Comparison of ENCODE assay signal across 22 cellular contexts in genomic region chr4:87856816-87857215, GRCh38. TPM values are rescaled to one million over a fixed set of nuclear protein-coding genes. Genes with fewer than 3 reads are reported as not detected.
A peak's percentile ranks its signal among the peaks of the same experiment; 100 is the strongest.
DNase-seq lines count a peak whose midpoint lies in the region; ATAC-seq, FAIRE-seq and TF ChIP-seq lines count a peak whose summit lies in the region.
"Had no signal": no experiment of that assay in that cellular context is flagged by ENCODE, and none has a peak within 500 bp of the region (broad histone marks: within the 10 kb centered on the region; RNA-seq: fewer than 3 reads in every experiment).

No MANE protein-coding gene starts in this region.

- in situ Hi-C loops in Caki2 (cut with HindIII; ENCODE audit: low pct_unique_long_range_greater_than_20kb, low sequenced_read_pairs) (no loop called here), HepG2 (cut with HindIII; ENCODE audit: extremely low pct_ligation_motif_present, low pct_unique_long_range_greater_than_20kb) (loop anchor here (5.0 to 10.0 kb wide), 2 partner anchors 120 to 358 kb away; partner anchors contain the start of gene SPP1)

- peaks cover 29% of the 10 kb centered on the region for H3K4me1 ChIP-seq in HUES48 (ENCODE audit: control insufficient read depth, insufficient read depth, low read length)
- H3K4me1 ChIP-seq in HepG2 (ENCODE audit: insufficient read depth, low read length), result peaks cover 64% of the 10 kb centered on the region
- peaks cover 0 to 16% (median 4%) of the 10 kb centered on the region in 6 donors for H3K4me1 ChIP-seq in spleen
- H3K4me1 ChIP-seq in ovary (ENCODE audit: insufficient read depth), result no peaks in the 10 kb centered on the region
- H3K4me1 ChIP-seq: SJSA1 had no signal

- intact Hi-C loops in HepG2 (cut with micrococcal nuclease; ENCODE audit: unreplicated experiment) (loop anchor here (10.0 kb wide), 1 partner anchor 658 kb away; no protein-coding TSS in a partner anchor), spleen (cut with DNase I; ENCODE audit: low total_unique reads) (no loop called here), ovary (cut with DNase I) (loop anchor here in 2 of 4 donors (5.0 to 10.0 kb wide), 3 partner anchors 115 to 358 kb away; no protein-coding TSS in a partner anchor)

- no peaks in the 10 kb centered on the region for H3K9me3 ChIP-seq in HUES48 (ENCODE audit: control insufficient read depth, insufficient read depth, low read length)
- no peaks in the 10 kb centered on the region for H3K9me3 ChIP-seq in HepG2 (ENCODE audit: low read length)
- no peaks in the 10 kb centered on the region for H3K9me3 ChIP-seq in spleen
- H3K9me3 ChIP-seq in ovary, result no peaks in the 10 kb centered on the region
- H3K9me3 ChIP-seq: SJSA1 had no signal

- no peak for ATAC-seq in HepG2

- H3K9ac ChIP-seq in HUES48 (ENCODE audit: low read depth, low read length), result no peak overlapping the region
- H3K9ac ChIP-seq in HepG2 (ENCODE audit: insufficient read depth, low read depth, low read length), result no peak overlapping the region
- H3K9ac ChIP-seq: BLaER1 treated with 17β-estradiol and CSF1 and Interleukin-3, amounts not matched to agents 10 nM and 100 nM had no signal

- H3K27me3 ChIP-seq in HUES48 (ENCODE audit: control insufficient read depth, insufficient read depth, low read length) (no peaks in the 10 kb centered on the region), HepG2 (ENCODE audit: control insufficient read depth in 1 of 2, insufficient read depth in 2 of 2, low read length in 2 of 2) (no peaks in the 10 kb centered on the region), spleen (replicated peaks in 1 of 7) (no peaks in the 10 kb centered on the region), ovary (no peaks in the 10 kb centered on the region)
- H3K27me3 ChIP-seq: BLaER1 treated with 17β-estradiol and CSF1 and Interleukin-3, amounts not matched to agents 10 nM and 100 nM; SJSA1 had no signal

- WGBS in HepG2 (ENCODE audit: low lambda C conversion rate), result 85% methylated on average over 1 of the region's 1 CpG
- WGBS in spleen, 5 donors, result 62 to 92% (median 79%) methylated on average over 1 of the region's 1 CpG
- 29 to 64% (median 30%) methylated on average over 1 of the region's 1 CpG for WGBS in ovary, 3 donors

- H3K79me2 ChIP-seq in HepG2 (ENCODE audit: insufficient read depth, low read length), result no peaks in the 10 kb centered on the region

- H3K4me3 ChIP-seq in HUES48 (ENCODE audit: low read depth, low read length), result no peak overlapping the region
- no peak overlapping the region for H3K4me3 ChIP-seq in HepG2 (replicated peaks in 1 of 3; ENCODE audit: insufficient read depth in 1 of 3, low read depth in 2 of 3, low read length in 3 of 3)
- H3K4me3 ChIP-seq in spleen, result no peak overlapping the region
- no peak overlapping the region for H3K4me3 ChIP-seq in ovary
- H3K4me3 ChIP-seq: BLaER1 treated with 17β-estradiol and CSF1 and Interleukin-3, amounts not matched to agents 10 nM and 100 nM; SJSA1 had no signal

- no peak for TF ChIP-seq POLR2A in HepG2 (IDR thresholded peaks at IDR 0.05; ENCODE audit: insufficient read depth in 1 of 2, low read depth in 2 of 2, low read length in 2 of 2)
- no peak for TF ChIP-seq POLR2A in spleen (IDR thresholded peaks at IDR 0.05)
- no peak for TF ChIP-seq POLR2A in ovary (IDR thresholded peaks at IDR 0.05)

- H3K27ac ChIP-seq in HUES48 (ENCODE audit: low read depth, low read length), result peak overlapping the region; percentile 48
- no peak overlapping the region for H3K27ac ChIP-seq in HepG2 (ENCODE audit: extremely low read length, insufficient read depth, low read length)
- no peak overlapping the region for H3K27ac ChIP-seq in spleen
- no peak overlapping the region for H3K27ac ChIP-seq in ovary
- H3K27ac ChIP-seq: SJSA1 had no signal

- no TSS peak for BruUV-seq in HepG2 (replicated peaks; lab: Mats Ljungman, UMichigan)

- no peaks in the 10 kb centered on the region for H4K20me1 ChIP-seq in HepG2 (ENCODE audit: insufficient read depth, low read length)
- H4K20me1 ChIP-seq: BLaER1 treated with 17β-estradiol and CSF1 and Interleukin-3, amounts not matched to agents 10 nM and 100 nM had no signal

- POLR2A ChIA-PET in HepG2 (lab: Yijun Ruan, JAX), result no interaction called here

- FAIRE-seq in HepG2 (lab: Jason Lieb, UNC), result no peak

- CTCF ChIA-PET in HepG2 (lab: Yijun Ruan, JAX; ENCODE audit: low intra/inter-chr PET ratio, low total read pairs), result no interaction called here

- TF ChIP-seq EP300 in HepG2 (IDR thresholded peaks at IDR 0.05; ENCODE audit: low read depth in 2 of 2, low read length in 2 of 2) (no peak), HepG2 (CRISPR knock-in tag; IDR thresholded peaks at IDR 0.05; ENCODE audit: borderline replicate concordance) (no peak), ovary (IDR thresholded peaks at IDR 0.05) (no peak)

- H2AFZ ChIP-seq in HepG2 (ENCODE audit: low read length), result no peak overlapping the region

- H3K4me2 ChIP-seq in HepG2 (ENCODE audit: low read depth, low read length), result no peak overlapping the region

- no peak for TF ChIP-seq RAD21 in HepG2 (CRISPR knock-in tag; IDR thresholded peaks at IDR 0.05)

- TF ChIP-seq CTCF in HepG2 (CRISPR knock-in tag; IDR thresholded peaks at IDR 0.05) (no peak), spleen (IDR thresholded peaks at IDR 0.05 in 8 of 11, conservative IDR thresholded peaks at IDR 0.05 in 3 of 11) (no peak), ovary (IDR thresholded peaks at IDR 0.05) (no peak)

- no peaks in the 10 kb centered on the region for H3K36me3 ChIP-seq in HUES48 (ENCODE audit: control insufficient read depth, insufficient read depth, low read length)
- H3K36me3 ChIP-seq in HepG2 (replicated peaks in 1 of 2; ENCODE audit: control insufficient read depth in 1 of 2, insufficient read depth in 2 of 2, low read length in 2 of 2), result no peaks in the 10 kb centered on the region
- H3K36me3 ChIP-seq in spleen, result no peaks in the 10 kb centered on the region
- H3K36me3 ChIP-seq in ovary, result no peaks in the 10 kb centered on the region
- H3K36me3 ChIP-seq: BLaER1 treated with 17β-estradiol and CSF1 and Interleukin-3, amounts not matched to agents 10 nM and 100 nM; SJSA1 had no signal

- DNase-seq in Caki2 (ENCODE audit: low read depth) (peak; percentile 38), cerebellar cortex (ENCODE audit: low spot score) (peak; percentile 72), HepG2 (ENCODE audit: low spot score) (peak; percentile 37), NCI-H2196 treated with DMSO at 0.1 percent for 48 hours (lab: John Stamatoyannopoulos, UW; ENCODE audit: unreplicated experiment) (no peak), spleen (no peak), ovary (no peak), SHP77 (lab: John Stamatoyannopoulos, UW) (no peak)
- DNase-seq: CD8-positive, alpha-beta memory T cell; DND-41; HCEC 1CT; Kasumi-1; NCI-H1105; NCI-H1694; NCI-H345; NCI-H526; OCI-M1 had no signal

RNA-seq across cellular contexts. Expression of gene MEPE, which starts 24.0 kb away (rescaled TPM):
- not detected in 2 replicates for total RNA-seq in Caki2 (2014; rRNA removed; shearing (Covaris generic); ENCODE audit: low replicate concordance)
- total RNA-seq in HepG2 (2016; rRNA removed; fragmentation: Illumina TruSeq; extraction: Trizol) (not detected in 2 replicates), spleen (not detected), ovary (under 1 TPM in 1 of 7 donors, not detected in 6; 0.11 TPM)
- not detected in 2 replicates for total RNA-seq in HepG2 (2016; cell fraction: cytosol; rRNA removed; fragmentation: Illumina TruSeq; extraction: Trizol; ENCODE audit: low read depth)
- not detected in 2 replicates for total RNA-seq in HepG2 (2016; cell fraction: insoluble cytoplasmic fraction; rRNA removed; fragmentation: Illumina TruSeq; extraction: Trizol)
- total RNA-seq in HepG2 (2016; cell fraction: membrane; rRNA removed; fragmentation: Illumina TruSeq; extraction: Trizol), result not detected in 2 replicates
- not detected in 2 replicates for total RNA-seq in HepG2 (2016; cell fraction: nucleus; rRNA removed; fragmentation: Illumina TruSeq; extraction: Trizol)
- polyA plus RNA-seq in HepG2 (2011; rRNA removed) (0.04 TPM in 1 of 2 replicates, not detected in the other), spleen (not detected), ovary (not detected)
- polyA plus RNA-seq in HepG2 (2011; cell fraction: cytosol; rRNA removed), result not detected in 2 replicates
- polyA plus RNA-seq in HepG2 (2011; cell fraction: nucleus; rRNA removed), result not detected in 2 replicates
- polyA plus RNA-seq in HepG2 (2012), result not detected in 2 replicates
- not detected in 2 replicates for polyA plus RNA-seq in HepG2 (2016; cell fraction: cytosol; fragmentation: Illumina TruSeq; extraction: Trizol; ENCODE audit: low read depth)
- polyA plus RNA-seq in HepG2 (2016; cell fraction: insoluble cytoplasmic fraction; fragmentation: Illumina TruSeq; extraction: Trizol; ENCODE audit: low read depth), result not detected in 2 replicates
- not detected in 2 replicates for polyA plus RNA-seq in HepG2 (2016; cell fraction: membrane; fragmentation: Illumina TruSeq; extraction: Trizol; ENCODE audit: low read depth)
- not detected in 2 replicates for polyA plus RNA-seq in HepG2 (2016; cell fraction: nucleus; fragmentation: Illumina TruSeq; extraction: Trizol; ENCODE audit: insufficient read depth, low read depth)
- 0.14 TPM in 1 of 2 replicates, not detected in the other for polyA minus RNA-seq in HepG2 (2011; rRNA and poly(A)+ RNA removed; ENCODE audit: low replicate concordance)
- polyA minus RNA-seq in HepG2 (2011; cell fraction: cytosol; rRNA and poly(A)+ RNA removed), result not detected in 2 replicates
- not detected in 2 replicates for polyA minus RNA-seq in HepG2 (2011; cell fraction: nucleus; rRNA and poly(A)+ RNA removed)
- total RNA-seq: A172; CD8-positive, alpha-beta memory T cell; HT-29 had no signal
- polyA plus RNA-seq: CD8-positive, alpha-beta memory T cell; IgD-negative memory B cell had no signal

RNA-seq across cellular contexts. Expression of gene IBSP, which starts 57.5 kb away (rescaled TPM):
- total RNA-seq in Caki2 (2014; rRNA removed; shearing (Covaris generic); ENCODE audit: low replicate concordance), result not detected in 2 replicates
- total RNA-seq in HepG2 (2016; rRNA removed; fragmentation: Illumina TruSeq; extraction: Trizol), result not detected in 2 replicates
- not detected in 2 replicates for total RNA-seq in HepG2 (2016; cell fraction: cytosol; rRNA removed; fragmentation: Illumina TruSeq; extraction: Trizol; ENCODE audit: low read depth)
- total RNA-seq in HepG2 (2016; cell fraction: insoluble cytoplasmic fraction; rRNA removed; fragmentation: Illumina TruSeq; extraction: Trizol), result not detected in 2 replicates
- total RNA-seq in HepG2 (2016; cell fraction: membrane; rRNA removed; fragmentation: Illumina TruSeq; extraction: Trizol), result not detected in 2 replicates
- not detected in 2 replicates for total RNA-seq in HepG2 (2016; cell fraction: nucleus; rRNA removed; fragmentation: Illumina TruSeq; extraction: Trizol)
- not detected in 2 replicates for polyA plus RNA-seq in HepG2 (2011; rRNA removed)
- polyA plus RNA-seq in HepG2 (2011; cell fraction: cytosol; rRNA removed), result not detected in 2 replicates
- not detected in 2 replicates for polyA plus RNA-seq in HepG2 (2011; cell fraction: nucleus; rRNA removed)
- not detected in 2 replicates for polyA plus RNA-seq in HepG2 (2012)
- polyA plus RNA-seq in HepG2 (2016; cell fraction: cytosol; fragmentation: Illumina TruSeq; extraction: Trizol; ENCODE audit: low read depth), result not detected in 2 replicates
- not detected in 2 replicates for polyA plus RNA-seq in HepG2 (2016; cell fraction: insoluble cytoplasmic fraction; fragmentation: Illumina TruSeq; extraction: Trizol; ENCODE audit: low read depth)
- polyA plus RNA-seq in HepG2 (2016; cell fraction: membrane; fragmentation: Illumina TruSeq; extraction: Trizol; ENCODE audit: low read depth), result not detected in 2 replicates
- polyA plus RNA-seq in HepG2 (2016; cell fraction: nucleus; fragmentation: Illumina TruSeq; extraction: Trizol; ENCODE audit: insufficient read depth, low read depth), result not detected in 2 replicates
- not detected in 2 replicates for polyA minus RNA-seq in HepG2 (2011; rRNA and poly(A)+ RNA removed; ENCODE audit: low replicate concordance)
- not detected in 2 replicates for polyA minus RNA-seq in HepG2 (2011; cell fraction: cytosol; rRNA and poly(A)+ RNA removed)
- polyA minus RNA-seq in HepG2 (2011; cell fraction: nucleus; rRNA and poly(A)+ RNA removed), result not detected in 2 replicates
- not detected for total RNA-seq in spleen
- not detected for polyA plus RNA-seq in spleen
- total RNA-seq in ovary, result not detected
- polyA plus RNA-seq in ovary, result not detected
- total RNA-seq: A172; CD8-positive, alpha-beta memory T cell; HT-29 had no signal
- polyA plus RNA-seq: CD8-positive, alpha-beta memory T cell; IgD-negative memory B cell had no signal

Comparison
In these comparisons a context has a peak if more than half of its experiments do, and no peak if none do; other contexts are left out.
1. DNase-seq: peak in Caki2 (single experiment), cerebellar cortex (single experiment) and HepG2 (single experiment); none in NCI-H2196 treated with DMSO at 0.1 percent for 48 hours (single experiment), spleen (single experiment), ovary (0 of 5) and SHP77 (0 of 2).